23 cellular contexts compared by ENCODE assay signal in the genomic region with DNA sequence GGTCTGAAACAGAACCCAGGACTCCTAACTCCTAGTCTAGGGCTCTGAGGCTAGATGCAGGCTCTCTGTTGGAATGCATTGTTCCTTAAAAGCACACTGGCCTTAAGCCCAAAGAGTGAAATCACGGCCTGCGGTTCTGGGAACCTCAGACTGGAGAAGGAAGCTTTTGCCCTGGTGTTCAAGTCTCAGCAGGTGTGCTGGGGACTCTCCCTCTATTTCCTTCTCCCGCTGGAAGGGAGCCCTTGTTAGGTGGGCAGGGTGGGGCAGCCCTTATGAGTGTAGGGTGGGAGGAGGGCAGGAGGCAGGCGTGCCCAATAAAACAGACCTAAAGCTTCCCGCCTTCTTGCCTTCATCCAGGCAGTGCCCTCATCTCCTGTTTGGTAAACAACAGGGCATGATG. TPM values are rescaled to one million over a fixed set of nuclear protein-coding genes. Genes with fewer than 3 reads are reported as not detected.
DNase-seq lines count a peak whose midpoint lies in the region; ATAC-seq and TF ChIP-seq lines count a peak whose summit lies in the region.
"Had no signal": no experiment of that assay in that cellular context is flagged by ENCODE, and none has a peak within 500 bp of the region (broad histone marks: within the 10 kb centered on the region; RNA-seq: fewer than 3 reads in every experiment).

No MANE protein-coding gene starts in this region.

- no peaks in the 10 kb centered on the region for H3K36me3 ChIP-seq in stomach
- H3K36me3 ChIP-seq: uterus had no signal

- no peak for TF ChIP-seq CTCF in stomach (IDR thresholded peaks at IDR 0.05)

- WGBS in stomach, 5 donors = 35 to 51% (median 44%) methylated on average over 5 of the region's 5 CpGs

- intact Hi-C loops in stomach (cut with DNase I; ENCODE audit: low total_unique reads) = no loop called here

- no peaks in the 10 kb centered on the region for H3K9me3 ChIP-seq in stomach
- H3K9me3 ChIP-seq: uterus had no signal

- no peaks in the 10 kb centered on the region for H3K27me3 ChIP-seq in stomach
- H3K27me3 ChIP-seq: uterus had no signal

- TF ChIP-seq POLR2A in stomach (IDR thresholded peaks at IDR 0.05) = no peak

- H3K4me1 ChIP-seq in stomach = peaks cover 0 to 50% (median 31%) of the 10 kb centered on the region in 4 donors

- ATAC-seq in GM19463 (IDR thresholded peaks at IDR 0.05; ENCODE audit: unreplicated experiment) = no peak
- ATAC-seq: activated T-cell treated with anti-CD3 and anti-CD28 coated beads, Interleukin-2, amount 50 U/mL, for 72 hours had no signal

- H3K27ac ChIP-seq in stomach = peak overlapping the region; percentile 18 to 68 (median 50)
- H3K27ac ChIP-seq: 22Rv1, uterus had no signal

- no peak for TF ChIP-seq EP300 in stomach (IDR thresholded peaks at IDR 0.05)

- H3K4me3 ChIP-seq in stomach = no peak overlapping the region
- H3K4me3 ChIP-seq: uterus had no signal

- DNase-seq in NCI-H2029 treated with DMSO at 0.1 percent for 48 hours (lab: John Stamatoyannopoulos, UW) = peak; percentile 33
- no peak for DNase-seq in NCI-H2029 (lab: John Stamatoyannopoulos, UW)
- peak; percentile 31 for DNase-seq in ecto neural progenitor cell (ENCODE audit: low spot score)
- DNase-seq in mucosa of gallbladder (ENCODE audit: low spot score) = peak; percentile 31
- DNase-seq in stomach = peak; percentile 63
- no peak for DNase-seq in NCI-H2081 treated with DMSO at 0.1 percent for 48 hours (lab: John Stamatoyannopoulos, UW)
- no peak for DNase-seq in middle frontal gyrus (ENCODE audit: extremely low spot score, low spot score)
- DNase-seq: activated naive CD4-positive, alpha-beta T cell treated with anti-CD3 and anti-CD28 coated beads, Interleukin-2, amount 10 ng/mL, durations not matched to agents 7 days and 5 days; activated T-cell treated with anti-CD3 and anti-CD28 coated beads, Interleukin-2, amount 50 U/mL, for 72 hours; AML-193; DMS79; hypothalamus; islet precursor cell; Kasumi-1; NCI-H1105 treated with DMSO at 0.1 percent for 48 hours; NCI-H524; RPMI8226; stimulated activated CD4-positive, alpha-beta T cell treated with anti-CD3 and anti-CD28 coated beads, Interleukin-12 subunit alpha, Interleukin-12 subunit beta, amount 100 ng/mL, for 4 hours; substantia nigra; T-helper 9 cell; uterus had no signal

RNA-seq across cellular contexts. Expression of gene PPARGC1B, which starts 1.8 kb away (rescaled TPM):
- total RNA-seq in mucosa of gallbladder (10.6 TPM), stomach (10 to 100 TPM in 3 of 5 donors, 1 to 10 TPM in 2; 4.1 to 59.7 (median 17.1) TPM)
- 1 to 10 TPM; 1.2 to 2.4 (median 1.7) TPM for polyA plus RNA-seq in stomach

Comparison
In these comparisons a context has a peak if more than half of its experiments do, and no peak if none do; other contexts are left out.
1. DNase-seq: peak in NCI-H2029 treated with DMSO at 0.1 percent for 48 hours (single experiment), ecto neural progenitor cell (single experiment), mucosa of gallbladder (single experiment) and stomach (single experiment); none in NCI-H2029 (single experiment), NCI-H2081 treated with DMSO at 0.1 percent for 48 hours (single experiment) and middle frontal gyrus (single experiment).